ENCODE assay signal across 8 cellular contexts in genomic region chr14:75654127-75654732, GRCh38. TPM values are rescaled to one million over a fixed set of nuclear protein-coding genes. Genes with fewer than 3 reads are reported as not detected.
DNase-seq lines count a peak whose midpoint lies in the region; ATAC-seq and TF ChIP-seq lines count a peak whose summit lies in the region.

No MANE protein-coding gene starts in this region.

- no peak for DNase-seq in GM06990 (ENCODE audit: extremely low read depth, insufficient read length)
- DNase-seq in NCI-H69 (lab: John Stamatoyannopoulos, UW) = peak; percentile 66
- DNase-seq in activated CD4-positive, alpha-beta T cell treated with anti-CD3 and anti-CD28 coated beads, Interleukin-2, amount 50 U/mL, for 4 hours = peak; percentile 81 to 85
- DNase-seq in dorsolateral prefrontal cortex = peak; percentile 73 to 89 (median 81)
- peak; percentile 69 to 82 for DNase-seq in lung microvascular endothelial cell (ENCODE audit: low read depth in 2 of 2)
- DNase-seq in stimulated activated CD8-positive, alpha-beta memory T cell treated with anti-CD3 and anti-CD28 coated beads, Interleukin-15, amount 100 ng/mL, for 4 hours (ENCODE audit: low read depth in 2 of 2) = peak; percentile 56 to 60

- peak; percentile 96 for TF ChIP-seq CTCF in GM06990 (IDR thresholded peaks at IDR 0.05; ENCODE audit: insufficient read depth, low read length, poor library complexity, severe bottlenecking)
- peak; percentile 83 to 99 (median 97) for TF ChIP-seq CTCF in dorsolateral prefrontal cortex (IDR thresholded peaks at IDR 0.05 in 54 of 56, conservative IDR thresholded peaks at IDR 0.05 in 2 of 56; ENCODE audit: low read depth in 1 of 56, partially characterized antibody in 56 of 56)

- ATAC-seq in HG02885 (IDR thresholded peaks at IDR 0.05; ENCODE audit: poor library complexity, unreplicated experiment) (peak; percentile 67), GM19324 (IDR thresholded peaks at IDR 0.05; ENCODE audit: low FRiP score, unreplicated experiment) (no peak)

- no peak overlapping the region for H3K27ac ChIP-seq in dorsolateral prefrontal cortex

- intact Hi-C loops in dorsolateral prefrontal cortex (cut with DNase I) = loop anchor here (2.0 to 10.0 kb wide), 3 partner anchors 75 to 349 kb away; partner anchors contain the start of gene FLVCR2 (in 2 of the 2)

- peaks cover 22% of the 10 kb centered on the region for H3K36me3 ChIP-seq in GM06990 (ENCODE audit: control insufficient read depth, insufficient read depth, low read length)

- H3K27me3 ChIP-seq in GM06990 (replicated peaks; ENCODE audit: control insufficient read depth, insufficient read depth, low read length) (no peaks in the 10 kb centered on the region), dorsolateral prefrontal cortex (no peaks in the 10 kb centered on the region)

- H3K4me3 ChIP-seq in GM06990 (replicated peaks; ENCODE audit: low read depth, low read length) = no peak overlapping the region
- no peak overlapping the region for H3K4me3 ChIP-seq in dorsolateral prefrontal cortex

RNA-seq across cellular contexts. Expression of gene ERG28, which starts 6.4 kb away (rescaled TPM):
- total RNA-seq in dorsolateral prefrontal cortex = 10 to 100 TPM; 10.2 to 21.8 (median 14.5) TPM
- 5.0 TPM in 2 replicates for total RNA-seq in lung microvascular endothelial cell

RNA-seq across cellular contexts. Expression of gene TTLL5, which starts 6.8 kb away (rescaled TPM):
- total RNA-seq in dorsolateral prefrontal cortex (10 to 100 TPM; 36.5 to 74.0 (median 53.7) TPM), lung microvascular endothelial cell (20.0 and 20.4 TPM in 2 replicates)
